In the genomic region with DNA sequence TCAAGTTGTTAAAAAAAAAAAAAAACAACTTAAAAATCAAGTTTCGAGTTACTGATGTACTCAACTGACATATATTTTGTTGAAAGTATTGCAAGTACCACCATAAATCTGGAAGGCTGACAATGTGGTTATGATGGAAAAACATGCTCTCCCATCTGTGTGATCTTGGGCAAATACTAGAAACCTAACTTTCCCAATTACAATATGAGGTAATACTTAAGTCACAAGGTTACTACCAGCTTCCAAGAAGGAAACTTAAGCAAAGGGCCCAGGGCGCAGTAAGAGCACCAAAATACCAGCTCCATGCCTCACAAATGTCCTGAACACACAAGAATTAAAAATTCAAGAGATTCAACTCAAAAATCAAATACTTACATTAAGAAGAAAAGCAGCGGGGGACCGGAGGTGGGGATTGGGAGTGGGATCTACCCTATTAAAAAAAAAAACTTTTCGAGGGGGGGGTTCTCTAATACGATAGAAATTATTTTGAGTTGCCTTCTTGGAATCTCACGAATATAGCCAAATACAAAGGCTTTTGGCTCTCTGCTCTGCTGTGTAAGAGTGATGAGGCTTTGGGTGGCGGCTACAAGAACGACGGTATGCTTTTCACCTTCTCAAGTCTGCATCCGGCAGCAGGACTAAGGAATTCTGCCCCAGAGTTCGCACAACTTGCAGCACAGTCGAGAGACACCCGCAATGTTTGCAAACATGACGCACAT, we compare ENCODE assay signal across 8 cellular contexts. TPM values are rescaled to one million over a fixed set of nuclear protein-coding genes. Genes with fewer than 3 reads are reported as not detected.
DNase-seq lines count a peak whose midpoint lies in the region; ATAC-seq and TF ChIP-seq lines count a peak whose summit lies in the region.

No MANE protein-coding gene starts in this region.

- no peaks in the 10 kb centered on the region for H3K27me3 Mint-ChIP-seq in activated CD4-positive, alpha-beta T cell treated with anti-CD3 and anti-CD28 coated beads for 36 hours
- H3K27me3 Mint-ChIP-seq in activated CD8-positive, alpha-beta T cell treated with anti-CD3 and anti-CD28 coated beads, Interleukin-2, amount 10 ng/mL, durations not matched to agents 7 days and 5 days (ENCODE audit: low read depth) = peaks cover 2% of the 10 kb centered on the region

- no peaks in the 10 kb centered on the region for H3K9me3 ChIP-seq in neuron (ENCODE audit: low read length)

- peak; percentile 43 for DNase-seq in activated CD4-positive, alpha-beta T cell treated with anti-CD3 and anti-CD28 coated beads for 36 hours
- no peak for DNase-seq in activated CD4-positive, alpha-beta T cell treated with anti-CD3 and anti-CD28 coated beads for 1 hour
- peak; percentile 49 for DNase-seq in MV-4-11 (lab: John Stamatoyannopoulos, UW)
- DNase-seq in activated CD8-positive, alpha-beta T cell treated with anti-CD3 and anti-CD28 coated beads, Interleukin-2, amount 10 ng/mL, durations not matched to agents 7 days and 5 days = peak; percentile 36
- DNase-seq in fibroblast of villous mesenchyme (ENCODE audit: low read depth) = peak; percentile 84

- intact Hi-C loops in activated CD4-positive, alpha-beta T cell treated with anti-CD3 and anti-CD28 coated beads for 36 hours (cut with DNase I, micrococcal nuclease) = loop anchor here (5.0 kb wide), 5 partner anchors 60 to 195 kb away; partner anchors contain the start of genes ATL1 (in 1 of the 2) and MAP4K5 (in 1 of the 2)

- H3K36me3 Mint-ChIP-seq in activated CD4-positive, alpha-beta T cell treated with anti-CD3 and anti-CD28 coated beads for 36 hours (ENCODE audit: low read depth) = peaks cover 15% of the 10 kb centered on the region
- H3K36me3 Mint-ChIP-seq in activated CD8-positive, alpha-beta T cell treated with anti-CD3 and anti-CD28 coated beads, Interleukin-2, amount 10 ng/mL, durations not matched to agents 7 days and 5 days (ENCODE audit: low read depth) = no peaks in the 10 kb centered on the region

- no peak for TF ChIP-seq CTCF in fibroblast of villous mesenchyme (IDR thresholded peaks at IDR 0.05; ENCODE audit: insufficient read depth, low read depth, low read length)

- H3K4me3 ChIP-seq in fibroblast of villous mesenchyme (ENCODE audit: low read depth, low read length) (peak overlapping the region; percentile 91), neuron (ENCODE audit: low read length) (peak overlapping the region; percentile 81)

- no peaks in the 10 kb centered on the region for H3K9me3 Mint-ChIP-seq in activated CD4-positive, alpha-beta T cell treated with anti-CD3 and anti-CD28 coated beads for 36 hours (ENCODE audit: low read depth)
- no peaks in the 10 kb centered on the region for H3K9me3 Mint-ChIP-seq in activated CD8-positive, alpha-beta T cell treated with anti-CD3 and anti-CD28 coated beads, Interleukin-2, amount 10 ng/mL, durations not matched to agents 7 days and 5 days (ENCODE audit: insufficient read depth)

- peak; percentile 17 for ATAC-seq in activated CD4-positive, alpha-beta T cell treated with anti-CD3 and anti-CD28 coated beads for 36 hours
- ATAC-seq in activated CD8-positive, alpha-beta T cell treated with anti-CD3 and anti-CD28 coated beads, Interleukin-2, amount 10 ng/mL, durations not matched to agents 7 days and 5 days = peak; percentile 10
- ATAC-seq in HG03196 (IDR thresholded peaks at IDR 0.05; ENCODE audit: unreplicated experiment) (no peak), HG02884 (IDR thresholded peaks at IDR 0.05; ENCODE audit: unreplicated experiment) (no peak)

- peak overlapping the region; percentile 80 for H3K27ac Mint-ChIP-seq in activated CD4-positive, alpha-beta T cell treated with anti-CD3 and anti-CD28 coated beads for 36 hours
- H3K27ac Mint-ChIP-seq in activated CD8-positive, alpha-beta T cell treated with anti-CD3 and anti-CD28 coated beads, Interleukin-2, amount 10 ng/mL, durations not matched to agents 7 days and 5 days = peak overlapping the region; percentile 20

- peaks cover 11% of the 10 kb centered on the region for H3K36me3 ChIP-seq in neuron (ENCODE audit: insufficient read depth, low read length)

- H2AFZ ChIP-seq in neuron (ENCODE audit: low read depth, low read length) = peak overlapping the region; percentile 85

- H3K27me3 ChIP-seq in neuron (ENCODE audit: insufficient read depth, low read length) = no peaks in the 10 kb centered on the region

- POLR2A ChIA-PET in activated CD4-positive, alpha-beta T cell treated with anti-CD3 and anti-CD28 coated beads for 36 hours (lab: Charles Lee) = interaction anchor here (1.0 kb wide), 1 partner anchor 107 kb away, joined by 4 read pairs; no protein-coding TSS in a partner anchor
- POLR2A ChIA-PET in activated CD8-positive, alpha-beta T cell treated with anti-CD3 and anti-CD28 coated beads, Interleukin-2, amount 10 ng/mL, durations not matched to agents 7 days and 5 days (lab: Charles Lee) = no interaction called here

- no peak overlapping the region for H3K4me3 Mint-ChIP-seq in activated CD4-positive, alpha-beta T cell treated with anti-CD3 and anti-CD28 coated beads for 36 hours
- no peak overlapping the region for H3K4me3 Mint-ChIP-seq in activated CD8-positive, alpha-beta T cell treated with anti-CD3 and anti-CD28 coated beads, Interleukin-2, amount 10 ng/mL, durations not matched to agents 7 days and 5 days

- CTCF ChIA-PET in activated CD4-positive, alpha-beta T cell treated with anti-CD3 and anti-CD28 coated beads for 36 hours (lab: Charles Lee) = interaction anchor here (1.2 to 1.4 kb wide), 2 partner anchors 107 to 110 kb away, joined by 3 to 5 read pairs; no protein-coding TSS in a partner anchor
- CTCF ChIA-PET in activated CD8-positive, alpha-beta T cell treated with anti-CD3 and anti-CD28 coated beads, Interleukin-2, amount 10 ng/mL, durations not matched to agents 7 days and 5 days (lab: Charles Lee) = interaction anchor here (0.7 to 1.7 kb wide), 4 partner anchors 15 to 193 kb away, joined by 3 to 7 read pairs (median 4); no protein-coding TSS in a partner anchor

- peaks cover 12% of the 10 kb centered on the region for H3K4me1 Mint-ChIP-seq in activated CD4-positive, alpha-beta T cell treated with anti-CD3 and anti-CD28 coated beads for 36 hours
- peaks cover 12% of the 10 kb centered on the region for H3K4me1 Mint-ChIP-seq in activated CD8-positive, alpha-beta T cell treated with anti-CD3 and anti-CD28 coated beads, Interleukin-2, amount 10 ng/mL, durations not matched to agents 7 days and 5 days (ENCODE audit: low read depth)

- peaks cover 21% of the 10 kb centered on the region for H3K4me1 ChIP-seq in neuron (ENCODE audit: insufficient read depth, low read length)

RNA-seq across cellular contexts. Expression of gene SAV1, which starts 1.2 kb away (rescaled TPM):
- 10 to 100 TPM; 13.6 TPM for total RNA-seq in activated CD4-positive, alpha-beta T cell treated with anti-CD3 and anti-CD28 coated beads for 36 hours
- 1 to 10 TPM; 2.1 to 2.8 TPM for total RNA-seq in activated CD8-positive, alpha-beta T cell treated with anti-CD3 and anti-CD28 coated beads, Interleukin-2, amount 10 ng/mL, durations not matched to agents 7 days and 5 days
- total RNA-seq in fibroblast of villous mesenchyme = 33.8 and 53.5 TPM in 2 replicates

Comparison
In these comparisons a context has a peak if more than half of its experiments do, and no peak if none do; other contexts are left out.
1. ATAC-seq: peak in activated CD4-positive, alpha-beta T cell treated with anti-CD3 and anti-CD28 coated beads for 36 hours (single experiment) and activated CD8-positive, alpha-beta T cell treated with anti-CD3 and anti-CD28 coated beads, Interleukin-2, amount 10 ng/mL, durations not matched to agents 7 days and 5 days (single experiment); none in HG03196 (single experiment) and HG02884 (single experiment).